In genomic region chr1:15657026-15657425, GRCh38 we compare ENCODE assay signal across 25 cellular contexts. TPM values are rescaled to one million over a fixed set of nuclear protein-coding genes. Genes with fewer than 3 reads are reported as not detected.
DNase-seq lines count a peak whose midpoint lies in the region; FAIRE-seq and TF ChIP-seq lines count a peak whose summit lies in the region.
"Had no signal": no experiment of that assay in that cellular context is flagged by ENCODE, and none has a peak within 500 bp of the region (broad histone marks: within the 10 kb centered on the region; RNA-seq: fewer than 3 reads in every experiment).

No MANE protein-coding gene starts in this region.

- no peak overlapping the region for H3K18ac ChIP-seq in mesenchymal stem cell (ENCODE audit: low read depth in 1 of 2, low read length in 2 of 2)

- peak overlapping the region in 6 of 11 experiments; percentile 1 to 54 (median 6); a peak in 5 of 22 replicates for H3K4me2 ChIP-seq in BLaER1 treated with 17β-estradiol and CSF1 and Interleukin-3, amounts not matched to agents 10 nM and 100 nM
- no peak overlapping the region for H3K4me2 ChIP-seq in mesenchymal stem cell (ENCODE audit: low read length, poor library complexity, severe bottlenecking)

- peak overlapping the region; percentile 54 for H3K27ac Mint-ChIP-seq in activated CD4-positive, alpha-beta T cell treated with anti-CD3 and anti-CD28 coated beads, Interleukin-2, amount 10 ng/mL, durations not matched to agents 7 days and 5 days
- peak overlapping the region; percentile 100 for H3K27ac Mint-ChIP-seq in endothelial cell (ENCODE audit: unreplicated experiment)

- no peak overlapping the region for H3K4me3 ChIP-seq in BLaER1 treated with 17β-estradiol and CSF1 and Interleukin-3, amounts not matched to agents 10 nM and 100 nM
- H3K4me3 ChIP-seq in neutrophil (ENCODE audit: low read depth in 1 of 2, low read length in 1 of 2): no peak overlapping the region
- H3K4me3 ChIP-seq in mesenchymal stem cell (ENCODE audit: insufficient read depth in 1 of 2, low read depth in 1 of 2, low read length in 2 of 2): no peak overlapping the region
- H3K4me3 ChIP-seq: SJCRH30 had no signal

- H3K14ac ChIP-seq in mesenchymal stem cell (ENCODE audit: low read length in 2 of 2): no peak overlapping the region

- POLR2A ChIA-PET in activated CD4-positive, alpha-beta T cell treated with anti-CD3 and anti-CD28 coated beads, Interleukin-2, amount 10 ng/mL, durations not matched to agents 7 days and 5 days (lab: Charles Lee): no interaction called here

- no peak overlapping the region for H3K23ac ChIP-seq in mesenchymal stem cell (ENCODE audit: low read length in 2 of 2)

- H3K36me3 ChIP-seq in BLaER1 treated with 17β-estradiol and CSF1 and Interleukin-3, amounts not matched to agents 10 nM and 100 nM: peaks cover 82 to 100% (median 99%) of the 10 kb centered on the region in 11 experiments
- H3K36me3 ChIP-seq in neutrophil (peaks cover 35% of the 10 kb centered on the region), mesenchymal stem cell (ENCODE audit: control insufficient read depth in 1 of 2, insufficient read depth in 2 of 2, low read depth in 1 of 2, low read length in 2 of 2) (peaks cover 13 to 89% of the 10 kb centered on the region in 2 experiments)

- 83% methylated on average over 1 of the region's 1 CpG for WGBS in mesenchymal stem cell

- H3K9me3 Mint-ChIP-seq in activated CD4-positive, alpha-beta T cell treated with anti-CD3 and anti-CD28 coated beads, Interleukin-2, amount 10 ng/mL, durations not matched to agents 7 days and 5 days: no peaks in the 10 kb centered on the region
- H3K9me3 Mint-ChIP-seq in endothelial cell (ENCODE audit: unreplicated experiment): no peaks in the 10 kb centered on the region

- no peak overlapping the region for H2BK15ac ChIP-seq in mesenchymal stem cell (ENCODE audit: low read depth, poor library complexity, severe bottlenecking)

- no peak overlapping the region for H2AK5ac ChIP-seq in mesenchymal stem cell (ENCODE audit: low read length, severe bottlenecking)

- no peak overlapping the region for H2AFZ ChIP-seq in mesenchymal stem cell (ENCODE audit: low read depth, low read length)

- CTCF ChIA-PET in activated CD4-positive, alpha-beta T cell treated with anti-CD3 and anti-CD28 coated beads, Interleukin-2, amount 10 ng/mL, durations not matched to agents 7 days and 5 days (lab: Charles Lee): no interaction called here

- no peak overlapping the region for H3K4me3 Mint-ChIP-seq in activated CD4-positive, alpha-beta T cell treated with anti-CD3 and anti-CD28 coated beads, Interleukin-2, amount 10 ng/mL, durations not matched to agents 7 days and 5 days
- peak overlapping the region; percentile 75 for H3K4me3 Mint-ChIP-seq in endothelial cell (ENCODE audit: unreplicated experiment)

- FAIRE-seq in urothelium cell line (lab: Jason Lieb, UNC): no peak
- FAIRE-seq: GM18507, GM19239, H1, RCC 7860 had no signal

- peak overlapping the region in 3 of 11 experiments; percentile 3 to 31 (median 24); a peak in 2 of 22 replicates for H3K27ac ChIP-seq in BLaER1 treated with 17β-estradiol and CSF1 and Interleukin-3, amounts not matched to agents 10 nM and 100 nM
- H3K27ac ChIP-seq in neutrophil (peak overlapping the region; percentile 68), mesenchymal stem cell (ENCODE audit: low read length, poor library complexity, severe bottlenecking) (no peak overlapping the region)
- H3K27ac ChIP-seq: C4-2B, SJCRH30 had no signal

- H3K27me3 ChIP-seq in BLaER1 treated with 17β-estradiol and CSF1 and Interleukin-3, amounts not matched to agents 10 nM and 100 nM: no peaks in the 10 kb centered on the region
- no peaks in the 10 kb centered on the region for H3K27me3 ChIP-seq in neutrophil
- no peaks in the 10 kb centered on the region for H3K27me3 ChIP-seq in mesenchymal stem cell (ENCODE audit: control insufficient read depth in 1 of 2, insufficient read depth in 1 of 2, low read length in 2 of 2)
- H3K27me3 ChIP-seq: SJCRH30 had no signal

- peaks cover 3 to 22% (median 9%) of the 10 kb centered on the region in 10 experiments; a peak in 12 of 20 replicates for H3K4me1 ChIP-seq in BLaER1 treated with 17β-estradiol and CSF1 and Interleukin-3, amounts not matched to agents 10 nM and 100 nM
- H3K4me1 ChIP-seq in neutrophil (ENCODE audit: control insufficient read depth in 1 of 2, insufficient read depth in 1 of 2, low read depth in 1 of 2, low read length in 1 of 2) (peaks cover 12 to 13% of the 10 kb centered on the region in 2 experiments), mesenchymal stem cell (ENCODE audit: control insufficient read depth, insufficient read depth, low read depth, low read length) (no peaks in the 10 kb centered on the region)

- H2BK5ac ChIP-seq in mesenchymal stem cell (ENCODE audit: low read depth, low read length, poor library complexity, severe bottlenecking): no peak overlapping the region

- H3K4ac ChIP-seq in mesenchymal stem cell (ENCODE audit: low read depth in 1 of 2, low read length in 2 of 2): no peak overlapping the region

- no peak for DNase-seq in activated CD4-positive, alpha-beta T cell treated with anti-CD3 and anti-CD28 coated beads, Interleukin-2, amount 10 ng/mL, durations not matched to agents 7 days and 5 days
- DNase-seq in activated CD4-positive, alpha-beta T cell treated with anti-CD3 and anti-CD28 coated beads, Interleukin-2, amount 50 U/mL, for 4 hours: no peak
- DNase-seq in endothelial cell (ENCODE audit: low spot score) (no peak), mesenchymal stem cell (no peak), urothelium cell line (ENCODE audit: low spot score) (no peak)
- DNase-seq in stimulated activated CD4-positive, alpha-beta T cell treated with anti-CD3 and anti-CD28 coated beads, Interleukin-15, amount 100 ng/mL, for 24 hours: no peak
- DNase-seq: 8988T, DMS53, GDM1, Kasumi-1, NCI-H1417, NCI-H1694 treated with DMSO at 0.1 percent for 48 hours, NCI-H2081 treated with DMSO at 0.1 percent for 48 hours, NCI-H2171 treated with DMSO at 0.1 percent for 48 hours, NCI-H446, NCI-H526, OCI-M1, SJCRH30 had no signal

- no peaks in the 10 kb centered on the region for H3K27me3 Mint-ChIP-seq in activated CD4-positive, alpha-beta T cell treated with anti-CD3 and anti-CD28 coated beads, Interleukin-2, amount 10 ng/mL, durations not matched to agents 7 days and 5 days
- H3K27me3 Mint-ChIP-seq in endothelial cell (ENCODE audit: unreplicated experiment): no peaks in the 10 kb centered on the region

- no peak for TF ChIP-seq CTCF in endothelial cell (IDR thresholded peaks at IDR 0.05; ENCODE audit: unreplicated experiment)
- TF ChIP-seq CTCF in neutrophil (IDR thresholded peaks at IDR 0.05): no peak

- H4K8ac ChIP-seq in mesenchymal stem cell (ENCODE audit: low read length): no peak overlapping the region

- no peak overlapping the region for H3K9ac ChIP-seq in BLaER1 treated with 17β-estradiol and CSF1 and Interleukin-3, amounts not matched to agents 10 nM and 100 nM
- H3K9ac ChIP-seq in mesenchymal stem cell (ENCODE audit: low read length): no peak overlapping the region

- peaks cover 0 to 18% (median 0%) of the 10 kb centered on the region in 11 experiments; a peak in 6 of 22 replicates for H4K20me1 ChIP-seq in BLaER1 treated with 17β-estradiol and CSF1 and Interleukin-3, amounts not matched to agents 10 nM and 100 nM

- no peak overlapping the region for H4K91ac ChIP-seq in mesenchymal stem cell (ENCODE audit: low read length)

- H2BK12ac ChIP-seq in mesenchymal stem cell (ENCODE audit: low read length in 2 of 2): no peak overlapping the region

- no peak overlapping the region for H2BK120ac ChIP-seq in mesenchymal stem cell (ENCODE audit: low read depth, low read length)

- H3K36me3 Mint-ChIP-seq in activated CD4-positive, alpha-beta T cell treated with anti-CD3 and anti-CD28 coated beads, Interleukin-2, amount 10 ng/mL, durations not matched to agents 7 days and 5 days (ENCODE audit: low read depth): peaks cover 56% of the 10 kb centered on the region
- peaks cover 35% of the 10 kb centered on the region for H3K36me3 Mint-ChIP-seq in endothelial cell (ENCODE audit: low read depth, unreplicated experiment)

- H3K4me1 Mint-ChIP-seq in activated CD4-positive, alpha-beta T cell treated with anti-CD3 and anti-CD28 coated beads, Interleukin-2, amount 10 ng/mL, durations not matched to agents 7 days and 5 days: peaks cover 5% of the 10 kb centered on the region
- H3K4me1 Mint-ChIP-seq in endothelial cell (ENCODE audit: unreplicated experiment): peaks cover 18% of the 10 kb centered on the region

- no peaks in the 10 kb centered on the region for H3K9me3 ChIP-seq in BLaER1 treated with 17β-estradiol and CSF1 and Interleukin-3, amounts not matched to agents 10 nM and 100 nM (replicated peaks in 1 of 11)
- H3K9me3 ChIP-seq in neutrophil: no peaks in the 10 kb centered on the region
- H3K9me3 ChIP-seq in mesenchymal stem cell (ENCODE audit: control insufficient read depth, low read length): no peaks in the 10 kb centered on the region
- H3K9me3 ChIP-seq: SJCRH30 had no signal

- peaks cover 6% of the 10 kb centered on the region for H3K79me1 ChIP-seq in mesenchymal stem cell (replicated peaks; ENCODE audit: low read length, poor library complexity, severe bottlenecking)

RNA-seq across cellular contexts. Expression of gene PLEKHM2, which starts 27.1 kb away (rescaled TPM):
- 10 to 100 TPM; 52.7 to 56.0 TPM for total RNA-seq in activated CD4-positive, alpha-beta T cell treated with anti-CD3 and anti-CD28 coated beads, Interleukin-2, amount 10 ng/mL, durations not matched to agents 7 days and 5 days
- 82.3 TPM for total RNA-seq in endothelial cell (ENCODE audit: unreplicated experiment)
- polyA plus RNA-seq in mesenchymal stem cell (2013, experiment 1 of 2): 54.6 TPM
- 54.8 TPM for polyA plus RNA-seq in mesenchymal stem cell (2013, experiment 2 of 2)

RNA-seq across cellular contexts. Expression of gene DDI2, which starts 39.8 kb away (rescaled TPM):
- total RNA-seq in activated CD4-positive, alpha-beta T cell treated with anti-CD3 and anti-CD28 coated beads, Interleukin-2, amount 10 ng/mL, durations not matched to agents 7 days and 5 days: 10 to 100 TPM; 31.0 to 33.5 TPM
- total RNA-seq in endothelial cell (ENCODE audit: unreplicated experiment): 24.0 TPM
- polyA plus RNA-seq in mesenchymal stem cell (2013, experiment 1 of 2): 5.8 TPM
- polyA plus RNA-seq in mesenchymal stem cell (2013, experiment 2 of 2): 5.6 TPM
